In genomic region chr5:134648425-134649162, GRCh38 we compare ENCODE assay signal across 1 cellular context.
TF ChIP-seq lines count a peak whose summit lies in the region.

TSS of gene SEC24A (plus strand) at chr5:134648785. CDS start at chr5:134649077, 292 bp downstream.

TF ChIP-seq in HepG2, 621 proteins besides CTCF, POLR2A, EP300 and RAD21 (continued from another document and continues in another):
- TF ChIP-seq MXD1 (CRISPR knock-in tag; IDR thresholded peaks at IDR 0.05) (peak; percentile 75), SRF (IDR thresholded peaks at IDR 0.05; ENCODE audit: low read depth, low read length) (no peak), ZFP36L2 (CRISPR knock-in tag; IDR thresholded peaks at IDR 0.05) (0 out of 2 replicates have a peak, but pooled peaks have one; percentile 78), PAF1 (CRISPR knock-in tag; IDR thresholded peaks at IDR 0.05) (no peak), ZSCAN20 (CRISPR knock-in tag; IDR thresholded peaks at IDR 0.05; ENCODE audit: borderline replicate concordance) (peak; percentile 54; the same call in 1 of the 2 replicates), ZNF549 (CRISPR knock-in tag; IDR thresholded peaks at IDR 0.05) (no peak), RARA (CRISPR knock-in tag; IDR thresholded peaks at IDR 0.05) (peak; percentile 84), KDM4B (CRISPR knock-in tag; IDR thresholded peaks at IDR 0.05) (peak; percentile 86; the same call in 1 of the 2 replicates), ZNF550 (CRISPR knock-in tag; IDR thresholded peaks at IDR 0.05; ENCODE audit: borderline replicate concordance) (no peak; the same call in 1 of the 2 replicates), GLI4 (CRISPR knock-in tag; IDR thresholded peaks at IDR 0.05; ENCODE audit: borderline replicate concordance) (no peak), ZNF766 (CRISPR knock-in tag; IDR thresholded peaks at IDR 0.05; ENCODE audit: borderline replicate concordance) (no peak; the same call in 1 of the 2 replicates), HNF1B (CRISPR knock-in tag; IDR thresholded peaks at IDR 0.05) (peak; percentile 92), ZUFSP (CRISPR knock-in tag; IDR thresholded peaks at IDR 0.05; ENCODE audit: borderline replicate concordance) (no peak), AHR (CRISPR knock-in tag; IDR thresholded peaks at IDR 0.05) (peak; percentile 89), LRRFIP1 (CRISPR knock-in tag; conservative IDR thresholded peaks at IDR 0.05) (no peak), ZNF720 (CRISPR knock-in tag; IDR thresholded peaks at IDR 0.05) (0 out of 2 replicates have a peak, but pooled peaks have one; percentile 55), KLF6 (CRISPR knock-in tag; IDR thresholded peaks at IDR 0.05) (peak; percentile 70; the same call in 1 of the 2 replicates), MATR3 (CRISPR knock-in tag; IDR thresholded peaks at IDR 0.05) (no peak), ZNF225 (CRISPR knock-in tag; IDR thresholded peaks at IDR 0.05) (peak; percentile 82; the same call in 1 of the 2 replicates), ZNF333 (CRISPR knock-in tag; IDR thresholded peaks at IDR 0.05; ENCODE audit: borderline replicate concordance) (peak; percentile 40; the same call in 1 of the 2 replicates), MAFG (CRISPR knock-in tag; IDR thresholded peaks at IDR 0.05) (no peak), YY1 (IDR thresholded peaks at IDR 0.05; ENCODE audit: insufficient read depth, insufficient replicate concordance, low read depth, low read length) (peak; percentile 74), EEA1 (CRISPR knock-in tag; IDR thresholded peaks at IDR 0.05; ENCODE audit: borderline replicate concordance) (no peak), MED8 (CRISPR knock-in tag; IDR thresholded peaks at IDR 0.05; ENCODE audit: insufficient replicate concordance) (peak; percentile 84), ZNF737 (CRISPR knock-in tag; IDR thresholded peaks at IDR 0.05; ENCODE audit: borderline replicate concordance) (no peak), MXD4 (CRISPR knock-in tag; IDR thresholded peaks at IDR 0.05) (peak; percentile 96), KAT7 (CRISPR knock-in tag; IDR thresholded peaks at IDR 0.05; ENCODE audit: borderline replicate concordance) (peak; percentile 88), RBFOX2 (IDR thresholded peaks at IDR 0.05; ENCODE audit: low read depth, low read length) (peak; percentile 96), MEF2D (CRISPR knock-in tag; IDR thresholded peaks at IDR 0.05) (peak; percentile 62; the same call in 1 of the 2 replicates), ZNF747 (CRISPR knock-in tag; IDR thresholded peaks at IDR 0.05; ENCODE audit: borderline replicate concordance) (peak; percentile 86; the same call in 1 of the 2 replicates), ATF2 (CRISPR knock-in tag; IDR thresholded peaks at IDR 0.05) (peak; percentile 91), CHD4 (IDR thresholded peaks at IDR 0.05; ENCODE audit: borderline replicate concordance, low read length) (no peak), ZNF670 (CRISPR knock-in tag; IDR thresholded peaks at IDR 0.05; ENCODE audit: borderline replicate concordance) (peak; percentile 95), JARID2 (CRISPR knock-in tag; IDR thresholded peaks at IDR 0.05; ENCODE audit: insufficient replicate concordance) (no peak), ZNF597 (CRISPR knock-in tag; IDR thresholded peaks at IDR 0.05) (no peak), E2F1 (CRISPR knock-in tag; IDR thresholded peaks at IDR 0.05) (peak; percentile 88), ZSCAN29 (CRISPR knock-in tag; conservative IDR thresholded peaks at IDR 0.05) (peak; percentile 61; the same call in 1 of the 2 replicates), GTF2F1 (IDR thresholded peaks at IDR 0.05; ENCODE audit: low read length) (no peak; the same call in 1 of the 2 replicates), REL (CRISPR knock-in tag; conservative IDR thresholded peaks at IDR 0.05) (peak; percentile 96), ZBTB34 (CRISPR knock-in tag; IDR thresholded peaks at IDR 0.05) (0 out of 2 replicates have a peak, but pooled peaks have one; percentile 73), PAX8 (CRISPR knock-in tag; IDR thresholded peaks at IDR 0.05; ENCODE audit: borderline replicate concordance) (0 out of 2 replicates have a peak, but pooled peaks have one; percentile 38), KDM6A (CRISPR knock-in tag; IDR thresholded peaks at IDR 0.05; ENCODE audit: low read depth) (no peak), TBP (CRISPR knock-in tag; IDR thresholded peaks at IDR 0.05) (0 out of 2 replicates have a peak, but pooled peaks have one; percentile 58)
